ENCODE assay signal across 8 cellular contexts in the genomic region with DNA sequence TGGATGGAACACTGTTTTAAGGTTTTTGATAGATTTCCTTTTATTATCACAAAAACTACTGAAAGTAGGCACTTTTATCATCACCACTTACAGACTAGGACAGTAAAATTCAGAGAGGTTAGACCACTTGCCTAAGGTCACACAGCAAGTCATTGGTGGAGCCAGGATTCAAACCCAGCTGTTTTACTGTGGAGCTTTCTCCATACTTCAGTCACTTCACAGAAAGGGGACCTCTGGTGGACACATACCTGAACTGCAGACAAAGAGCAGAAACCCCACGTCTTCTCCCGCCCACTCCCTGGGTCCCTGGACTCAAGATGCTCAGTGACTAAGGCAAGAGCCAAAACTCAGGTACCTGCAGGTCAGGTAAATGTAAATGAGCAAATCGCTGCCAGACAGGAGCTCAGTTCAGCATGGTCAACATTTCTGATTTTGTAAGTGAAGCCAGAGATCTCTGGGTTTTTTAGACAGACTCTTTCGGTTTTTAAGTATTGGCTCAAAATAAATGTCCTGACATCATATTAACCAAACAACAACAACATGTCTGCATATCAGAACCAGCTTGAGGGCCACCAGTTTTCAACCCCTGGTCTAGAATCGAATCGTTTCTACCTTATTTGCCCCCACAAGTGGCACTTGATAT.
DNase-seq lines count a peak whose midpoint lies in the region; ATAC-seq and TF ChIP-seq lines count a peak whose summit lies in the region.

No MANE protein-coding gene starts in this region.

- H3K4me3 ChIP-seq in astrocyte of the cerebellum (ENCODE audit: low read depth, low read length) (no peak overlapping the region), coronary artery (no peak overlapping the region)

- in situ Hi-C loops in astrocyte of the cerebellum (cut with HindIII; ENCODE audit: low sequenced_read_pairs) = loop anchor here (10.0 kb wide), 2 partner anchors 623 to 663 kb away; partner anchors contain the start of gene FBXO21

- TF ChIP-seq CTCF in astrocyte of the cerebellum (IDR thresholded peaks at IDR 0.05; ENCODE audit: low read depth, low read length, missing control alignments) (peak; percentile 59), coronary artery (IDR thresholded peaks at IDR 0.05) (no peak)

- no peak overlapping the region for H3K27ac ChIP-seq in coronary artery

- intact Hi-C loops in left colon (cut with DNase I, micrococcal nuclease) = no loop called here

- ATAC-seq in left colon (peak; percentile 39), GM21381 (IDR thresholded peaks at IDR 0.05; ENCODE audit: unreplicated experiment) (no peak)

- DNase-seq in EL = peak; percentile 47
- DNase-seq in HK-2 (ENCODE audit: unreplicated experiment) = peak; percentile 27
- peak; percentile 30 for DNase-seq in T follicular helper cell (ENCODE audit: low read depth)
- no peak for DNase-seq in astrocyte of the cerebellum (ENCODE audit: low read depth)
- peak in 1 of 2 donors; percentile 46 for DNase-seq in left colon
- peak; percentile 40 for DNase-seq in stimulated activated CD8-positive, alpha-beta memory T cell treated with anti-CD3 and anti-CD28 coated beads, Interleukin-4, amount 100 ng/mL, for 24 hours (ENCODE audit: low read depth)
- DNase-seq in coronary artery (ENCODE audit: low spot score) = no peak

Comparison
In these comparisons a context has a peak if more than half of its experiments do, and no peak if none do; other contexts are left out.
1. DNase-seq: peak in EL (single experiment), HK-2 (single experiment), T follicular helper cell (single experiment) and stimulated activated CD8-positive, alpha-beta memory T cell treated with anti-CD3 and anti-CD28 coated beads, Interleukin-4, amount 100 ng/mL, for 24 hours (single experiment); none in astrocyte of the cerebellum (single experiment) and coronary artery (single experiment).